8 cellular contexts compared by ENCODE assay signal in genomic region chr2:177265834-177266817, GRCh38. TPM values are rescaled to one million over a fixed set of nuclear protein-coding genes. Genes with fewer than 3 reads are reported as not detected.
A peak's percentile ranks its signal among the peaks of the same experiment; 100 is the strongest.
DNase-seq lines count a peak whose midpoint lies in the region; ATAC-seq, FAIRE-seq and TF ChIP-seq lines count a peak whose summit lies in the region.

No MANE protein-coding gene starts in this region.

- H3K79me2 ChIP-seq in OCI-LY7 (ENCODE audit: insufficient read depth, low read depth, low read length), result peaks cover 23% of the 10 kb centered on the region

- H3K9me3 ChIP-seq in OCI-LY7 (ENCODE audit: low read length), result no peaks in the 10 kb centered on the region

- no TSS peak for BruUV-seq in OCI-LY7 (replicated peaks; lab: Mats Ljungman, UMichigan)

- peak overlapping the region; percentile 91 for H3K4me2 ChIP-seq in OCI-LY7 (ENCODE audit: low read length)

- DNase-seq in activated CD8-positive, alpha-beta memory T cell treated with anti-CD3 and anti-CD28 coated beads, Interleukin-2, amount 10 ng/mL, durations not matched to agents 7 days and 5 days, result no peak
- DNase-seq in activated CD8-positive, alpha-beta memory T cell treated with anti-CD3 and anti-CD28 coated beads, Interleukin-2, amount 50 U/mL, for 48 hours, result no peak
- DNase-seq in OCI-LY7 (ENCODE audit: low spot score) (peak; percentile 54), naive B cell (peak; percentile 49), UCSD-AML1 (lab: John Stamatoyannopoulos, UW; ENCODE audit: unreplicated experiment) (no peak)

- no peaks in the 10 kb centered on the region for H3K9me2 ChIP-seq in OCI-LY7 (ENCODE audit: insufficient read depth, low read length)

- no peaks in the 10 kb centered on the region for H3K27me3 Mint-ChIP-seq in activated CD8-positive, alpha-beta memory T cell treated with anti-CD3 and anti-CD28 coated beads, Interleukin-2, amount 10 ng/mL, durations not matched to agents 7 days and 5 days
- H3K27me3 Mint-ChIP-seq in naive B cell, result no peaks in the 10 kb centered on the region

- no peaks in the 10 kb centered on the region for H3K9me3 Mint-ChIP-seq in activated CD8-positive, alpha-beta memory T cell treated with anti-CD3 and anti-CD28 coated beads, Interleukin-2, amount 10 ng/mL, durations not matched to agents 7 days and 5 days (ENCODE audit: low read depth)
- no peaks in the 10 kb centered on the region for H3K9me3 Mint-ChIP-seq in naive B cell

- H2AFZ ChIP-seq in OCI-LY7 (ENCODE audit: low read length), result peak overlapping the region; percentile 70

- peak overlapping the region; percentile 78 for H3K4me3 ChIP-seq in OCI-LY7 (ENCODE audit: low read depth, low read length, poor library complexity, severe bottlenecking)

- peaks cover 11% of the 10 kb centered on the region for H3K36me3 ChIP-seq in OCI-LY7 (ENCODE audit: insufficient read depth, low read length)

- peaks cover 39% of the 10 kb centered on the region for H3K4me1 Mint-ChIP-seq in activated CD8-positive, alpha-beta memory T cell treated with anti-CD3 and anti-CD28 coated beads, Interleukin-2, amount 10 ng/mL, durations not matched to agents 7 days and 5 days
- peaks cover 19 to 34% (median 30%) of the 10 kb centered on the region in 3 donors for H3K4me1 Mint-ChIP-seq in naive B cell

- peaks cover 28% of the 10 kb centered on the region for H3K4me1 ChIP-seq in OCI-LY7 (ENCODE audit: insufficient read depth, low read length, poor library complexity, severe bottlenecking)

- peak overlapping the region; percentile 98 for H3K27ac Mint-ChIP-seq in activated CD8-positive, alpha-beta memory T cell treated with anti-CD3 and anti-CD28 coated beads, Interleukin-2, amount 10 ng/mL, durations not matched to agents 7 days and 5 days
- H3K27ac Mint-ChIP-seq in naive B cell, result peak overlapping the region; percentile 99 to 100 (median 100)

- peak overlapping the region; percentile 97 for H3K4me3 Mint-ChIP-seq in activated CD8-positive, alpha-beta memory T cell treated with anti-CD3 and anti-CD28 coated beads, Interleukin-2, amount 10 ng/mL, durations not matched to agents 7 days and 5 days
- peak overlapping the region; percentile 88 to 99 (median 98) for H3K4me3 Mint-ChIP-seq in naive B cell

- POLR2A ChIA-PET in OCI-LY7 (lab: Charles Lee), result interaction anchor here (0.5 to 5.2 kb wide), 10 partner anchors 13 to 1022 kb away, joined by 3 to 52 read pairs (median 4); partner anchors contain the start of gene HNRNPA3

- H4K20me1 ChIP-seq in OCI-LY7 (ENCODE audit: insufficient read depth, low read length), result peaks cover 21% of the 10 kb centered on the region

- intact Hi-C loops in OCI-LY7 (cut with micrococcal nuclease; ENCODE audit: unreplicated experiment), result loop anchor here (10.0 kb wide), 1 partner anchor 1189 kb away; the partner anchor contains the start of genes PJVK and PRKRA

- peak overlapping the region; percentile 94 for H3K27ac ChIP-seq in OCI-LY7 (ENCODE audit: low read depth, low read length, poor library complexity, severe bottlenecking)

- FAIRE-seq in colon (lab: Jason Lieb, UNC), result peak; percentile 73

- H3K36me3 Mint-ChIP-seq in activated CD8-positive, alpha-beta memory T cell treated with anti-CD3 and anti-CD28 coated beads, Interleukin-2, amount 10 ng/mL, durations not matched to agents 7 days and 5 days, result peaks cover 27% of the 10 kb centered on the region
- H3K36me3 Mint-ChIP-seq in naive B cell, result no peaks in the 10 kb centered on the region

- TF ChIP-seq CTCF in OCI-LY7 (conservative IDR thresholded peaks at IDR 0.05; ENCODE audit: low read length), result no peak

- CTCF ChIA-PET in activated CD8-positive, alpha-beta memory T cell treated with anti-CD3 and anti-CD28 coated beads, Interleukin-2, amount 10 ng/mL, durations not matched to agents 7 days and 5 days (lab: Charles Lee), result interaction anchor here (0.9 to 12.8 kb wide), 7 partner anchors 22 to 613 kb away, joined by 3 to 314 read pairs (median 36); no protein-coding TSS in a partner anchor
- CTCF ChIA-PET in OCI-LY7 (lab: Charles Lee; ENCODE audit: unreplicated experiment), result interaction anchor here (1.1 kb wide), 1 partner anchor 101 kb away, joined by 4 read pairs; no protein-coding TSS in a partner anchor

- no peak for ATAC-seq in activated CD8-positive, alpha-beta memory T cell treated with anti-CD3 and anti-CD28 coated beads, Interleukin-2, amount 10 ng/mL, durations not matched to agents 7 days and 5 days
- ATAC-seq in naive B cell (ENCODE audit: low read depth in 2 of 2), result no peak
- no peak for ATAC-seq in HG03025 (IDR thresholded peaks at IDR 0.05; ENCODE audit: low FRiP score, unreplicated experiment)
- no peak for ATAC-seq in GM21515 (IDR thresholded peaks at IDR 0.05; ENCODE audit: unreplicated experiment)

RNA-seq across cellular contexts. Expression of gene NFE2L2, which starts 1.6 kb away (rescaled TPM):
- 10 to 100 TPM; 56.5 to 58.9 TPM for total RNA-seq in activated CD8-positive, alpha-beta memory T cell treated with anti-CD3 and anti-CD28 coated beads, Interleukin-2, amount 10 ng/mL, durations not matched to agents 7 days and 5 days
- total RNA-seq in OCI-LY7 (2014; rRNA removed; shearing (Covaris generic)), result 26.2 and 27.0 TPM in 2 replicates
- total RNA-seq in OCI-LY7 (2022), result 58.1 and 58.6 TPM in 2 replicates
- polyA plus RNA-seq in naive B cell (ENCODE audit: low read depth in 6 of 6), result 10 to 100 TPM; 45.9 to 60.4 (median 54.7) TPM

RNA-seq across cellular contexts. Expression of gene HNRNPA3, which starts 53.5 kb away (rescaled TPM):
- total RNA-seq in activated CD8-positive, alpha-beta memory T cell treated with anti-CD3 and anti-CD28 coated beads, Interleukin-2, amount 10 ng/mL, durations not matched to agents 7 days and 5 days, result 100 to 1,000 TPM; 298 to 320 TPM
- total RNA-seq in OCI-LY7 (2014; rRNA removed; shearing (Covaris generic)), result 68.2 and 82.2 TPM in 2 replicates
- total RNA-seq in OCI-LY7 (2022), result 450 and 472 TPM in 2 replicates
- polyA plus RNA-seq in naive B cell (ENCODE audit: low read depth in 6 of 6), result 10 to 100 TPM; 48.0 to 96.3 (median 70.3) TPM

Comparison
In these comparisons a context has a peak if more than half of its experiments do, and no peak if none do; other contexts are left out.
1. DNase-seq: peak in OCI-LY7 (single experiment) and naive B cell (single experiment); none in activated CD8-positive, alpha-beta memory T cell treated with anti-CD3 and anti-CD28 coated beads, Interleukin-2, amount 10 ng/mL, durations not matched to agents 7 days and 5 days (single experiment), activated CD8-positive, alpha-beta memory T cell treated with anti-CD3 and anti-CD28 coated beads, Interleukin-2, amount 50 U/mL, for 48 hours (single experiment) and UCSD-AML1 (single experiment).